ENCODE assay signal across 1 cellular context in genomic region chr15:63524316-63525015, GRCh38.
A peak's percentile ranks its signal among the peaks of the same experiment; 100 is the strongest.
TF ChIP-seq lines count a peak whose summit lies in the region.

No MANE protein-coding gene starts in this region.

TF ChIP-seq in K562, 482 proteins besides CTCF, POLR2A, EP300 and RAD21 (continued from another document and continues in another):
- TF ChIP-seq MECOM (CRISPR knock-in tag; IDR thresholded peaks at IDR 0.05) (0 out of 2 replicates have a peak, but pooled peaks have one; percentile 41), POLR2AphosphoS5 (IDR thresholded peaks at IDR 0.05; ENCODE audit: control insufficient read depth, insufficient read depth, low read depth, low read length) (no peak), CXXC5 (CRISPR knock-in tag; IDR thresholded peaks at IDR 0.05) (peak; percentile 68), ILK (tag; IDR thresholded peaks at IDR 0.05; ENCODE audit: borderline replicate concordance, low read depth) (no peak), ZNF707 (CRISPR knock-in tag; conservative IDR thresholded peaks at IDR 0.05) (no peak), NFIX (CRISPR knock-in tag; IDR thresholded peaks at IDR 0.05; ENCODE audit: low read depth) (no peak), GTF2A2 (tag; IDR thresholded peaks at IDR 0.05) (peak; percentile 51; the same call in 1 of the 2 replicates), ZEB2 (IDR thresholded peaks at IDR 0.05) (peak; percentile 83), PCBP1 (IDR thresholded peaks at IDR 0.05; ENCODE audit: low read depth, low read length, poor library complexity, severe bottlenecking) (no peak), FOXK1 (CRISPR knock-in tag; IDR thresholded peaks at IDR 0.05; ENCODE audit: borderline replicate concordance) (no peak), ZBTB49 (CRISPR knock-in tag; IDR thresholded peaks at IDR 0.05; ENCODE audit: borderline replicate concordance) (no peak), PRPF4 (IDR thresholded peaks at IDR 0.05; ENCODE audit: insufficient read depth, low read depth, low read length, poor library complexity, severe bottlenecking) (no peak), ZNF12 (CRISPR knock-in tag; IDR thresholded peaks at IDR 0.05) (no peak), RBM14 (IDR thresholded peaks at IDR 0.05; ENCODE audit: borderline replicate concordance, insufficient read depth, low read depth, low read length) (no peak), GABPA (tag; conservative IDR thresholded peaks at IDR 0.05; ENCODE audit: low read depth) (0 out of 2 replicates have a peak, but pooled peaks have one; percentile 21), SAFB2 (IDR thresholded peaks at IDR 0.05; ENCODE audit: borderline replicate concordance, low read depth, low read length, severe bottlenecking) (no peak), MBD2 (IDR thresholded peaks at IDR 0.05; ENCODE audit: borderline replicate concordance, low read depth) (no peak), TFAM (CRISPR knock-in tag; conservative IDR thresholded peaks at IDR 0.05) (no peak), LEF1 (IDR thresholded peaks at IDR 0.05) (peak; percentile 59), CEBPB (tag; IDR thresholded peaks at IDR 0.05) (peak; percentile 66), CREB5 (CRISPR knock-in tag; IDR thresholded peaks at IDR 0.05) (no peak), NR2C1 (IDR thresholded peaks at IDR 0.05) (no peak), NR2C1 (tag; IDR thresholded peaks at IDR 0.05) (peak; percentile 54; the same call in 1 of the 2 replicates), TAF7 (tag; IDR thresholded peaks at IDR 0.05) (peak; percentile 68; the same call in 1 of the 2 replicates), ZNF311 (CRISPR knock-in tag; IDR thresholded peaks at IDR 0.05) (peak; percentile 56; the same call in 1 of the 2 replicates), HIVEP1 (CRISPR knock-in tag; IDR thresholded peaks at IDR 0.05) (no peak), HDGF (IDR thresholded peaks at IDR 0.05) (no peak), TAF1 (IDR thresholded peaks at IDR 0.05; ENCODE audit: control insufficient read depth, extremely low read depth, insufficient read depth, low read length, severe bottlenecking) (no peak), PTRF (tag; IDR thresholded peaks at IDR 0.05) (0 out of 2 replicates have a peak, but pooled peaks have one; percentile 19), PHF8 (IDR thresholded peaks at IDR 0.05; ENCODE audit: borderline replicate concordance, low read length) (no peak), ZNF507 (tag; conservative IDR thresholded peaks at IDR 0.05) (no peak), ZFP30 (CRISPR knock-in tag; IDR thresholded peaks at IDR 0.05; ENCODE audit: borderline replicate concordance) (no peak), NFE2 (IDR thresholded peaks at IDR 0.05; ENCODE audit: low read depth) (peak; percentile 46), SIRT6 (IDR thresholded peaks at IDR 0.05; ENCODE audit: low read depth, low read length) (no peak), UBTF (IDR thresholded peaks at IDR 0.05; ENCODE audit: borderline replicate concordance in 1 of 2, low read depth in 2 of 2, low read length in 2 of 2) (0 out of 4 replicates have a peak, but pooled peaks of 1 of the 2 experiments have one; percentile 57), ZNF212 (CRISPR knock-in tag; IDR thresholded peaks at IDR 0.05) (no peak), SPI1 (IDR thresholded peaks at IDR 0.05; ENCODE audit: borderline replicate concordance, low read depth, low read length) (no peak), CREM (IDR thresholded peaks at IDR 0.05; ENCODE audit: low read depth) (peak; percentile 48; the same call in 1 of the 2 replicates), HEY1 (CRISPR knock-in tag; IDR thresholded peaks at IDR 0.05; ENCODE audit: borderline replicate concordance) (no peak), TGIF2 (CRISPR knock-in tag; IDR thresholded peaks at IDR 0.05) (no peak), HDAC8 (tag; IDR thresholded peaks at IDR 0.05) (peak; percentile 90), U2AF1 (optimal IDR thresholded peaks at IDR 0.05; ENCODE audit: low read depth, low read length) (no peak), ZNF165 (CRISPR knock-in tag; IDR thresholded peaks at IDR 0.05; ENCODE audit: borderline replicate concordance) (no peak), BHLHE40 (IDR thresholded peaks at IDR 0.05; ENCODE audit: low read length) (no peak), ZNF146 (CRISPR knock-in tag; IDR thresholded peaks at IDR 0.05; ENCODE audit: unreplicated experiment) (no peak), ZFP1 (CRISPR knock-in tag; IDR thresholded peaks at IDR 0.05) (no peak), ZNF263 (CRISPR knock-in tag; IDR thresholded peaks at IDR 0.05; ENCODE audit: borderline replicate concordance) (no peak), GATAD2B (IDR thresholded peaks at IDR 0.05; ENCODE audit: borderline replicate concordance) (no peak), NR4A1 (CRISPR knock-in tag; IDR thresholded peaks at IDR 0.05) (no peak), NR4A1 (tag; IDR thresholded peaks at IDR 0.05) (peak; percentile 72), MCM7 (IDR thresholded peaks at IDR 0.05) (no peak), TEAD4 (IDR thresholded peaks at IDR 0.05; ENCODE audit: low read length) (peak; percentile 67; the same call in 1 of the 2 replicates), TEAD4 (CRISPR knock-in tag; IDR thresholded peaks at IDR 0.05; ENCODE audit: borderline replicate concordance) (no peak), ZBED1 (IDR thresholded peaks at IDR 0.05) (no peak), MAFG (tag; conservative IDR thresholded peaks at IDR 0.05) (no peak), RFX7 (CRISPR knock-in tag; IDR thresholded peaks at IDR 0.05) (no peak), ZNF75A (CRISPR knock-in tag; IDR thresholded peaks at IDR 0.05) (no peak), CCNT2 (IDR thresholded peaks at IDR 0.05; ENCODE audit: borderline replicate concordance, extremely low read depth, insufficient read length, low read depth, low read length) (no peak), RB1 (IDR thresholded peaks at IDR 0.05; ENCODE audit: low read depth) (no peak), NFATC3 (IDR thresholded peaks at IDR 0.05) (no peak)
- TF ChIP-seq, protein P1, sequence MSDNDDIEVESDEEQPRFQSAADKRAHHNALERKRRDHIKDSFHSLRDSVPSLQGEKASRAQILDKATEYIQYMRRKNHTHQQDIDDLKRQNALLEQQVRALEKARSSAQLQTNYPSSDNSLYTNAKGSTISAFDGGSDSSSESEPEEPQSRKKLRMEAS (CRISPR knock-in tag; IDR thresholded peaks at IDR 0.05): no peak
- TF ChIP-seq, protein P2, sequence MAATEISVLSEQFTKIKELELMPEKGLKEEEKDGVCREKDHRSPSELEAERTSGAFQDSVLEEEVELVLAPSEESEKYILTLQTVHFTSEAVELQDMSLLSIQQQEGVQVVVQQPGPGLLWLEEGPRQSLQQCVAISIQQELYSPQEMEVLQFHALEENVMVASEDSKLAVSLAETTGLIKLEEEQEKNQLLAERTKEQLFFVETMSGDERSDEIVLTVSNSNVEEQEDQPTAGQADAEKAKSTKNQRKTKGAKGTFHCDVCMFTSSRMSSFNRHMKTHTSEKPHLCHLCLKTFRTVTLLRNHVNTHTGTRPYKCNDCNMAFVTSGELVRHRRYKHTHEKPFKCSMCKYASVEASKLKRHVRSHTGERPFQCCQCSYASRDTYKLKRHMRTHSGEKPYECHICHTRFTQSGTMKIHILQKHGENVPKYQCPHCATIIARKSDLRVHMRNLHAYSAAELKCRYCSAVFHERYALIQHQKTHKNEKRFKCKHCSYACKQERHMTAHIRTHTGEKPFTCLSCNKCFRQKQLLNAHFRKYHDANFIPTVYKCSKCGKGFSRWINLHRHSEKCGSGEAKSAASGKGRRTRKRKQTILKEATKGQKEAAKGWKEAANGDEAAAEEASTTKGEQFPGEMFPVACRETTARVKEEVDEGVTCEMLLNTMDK (IDR thresholded peaks at IDR 0.05; ENCODE audit: borderline replicate concordance, insufficient read depth, low read depth, low read length, poor library complexity, severe bottlenecking): no peak
- TF ChIP-seq, protein P3, sequence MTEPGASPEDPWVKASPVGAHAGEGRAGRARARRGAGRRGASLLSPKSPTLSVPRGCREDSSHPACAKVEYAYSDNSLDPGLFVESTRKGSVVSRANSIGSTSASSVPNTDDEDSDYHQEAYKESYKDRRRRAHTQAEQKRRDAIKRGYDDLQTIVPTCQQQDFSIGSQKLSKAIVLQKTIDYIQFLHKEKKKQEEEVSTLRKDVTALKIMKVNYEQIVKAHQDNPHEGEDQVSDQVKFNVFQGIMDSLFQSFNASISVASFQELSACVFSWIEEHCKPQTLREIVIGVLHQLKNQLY (CRISPR knock-in tag; conservative IDR thresholded peaks at IDR 0.05): no peak
- TF ChIP-seq, protein P4, sequence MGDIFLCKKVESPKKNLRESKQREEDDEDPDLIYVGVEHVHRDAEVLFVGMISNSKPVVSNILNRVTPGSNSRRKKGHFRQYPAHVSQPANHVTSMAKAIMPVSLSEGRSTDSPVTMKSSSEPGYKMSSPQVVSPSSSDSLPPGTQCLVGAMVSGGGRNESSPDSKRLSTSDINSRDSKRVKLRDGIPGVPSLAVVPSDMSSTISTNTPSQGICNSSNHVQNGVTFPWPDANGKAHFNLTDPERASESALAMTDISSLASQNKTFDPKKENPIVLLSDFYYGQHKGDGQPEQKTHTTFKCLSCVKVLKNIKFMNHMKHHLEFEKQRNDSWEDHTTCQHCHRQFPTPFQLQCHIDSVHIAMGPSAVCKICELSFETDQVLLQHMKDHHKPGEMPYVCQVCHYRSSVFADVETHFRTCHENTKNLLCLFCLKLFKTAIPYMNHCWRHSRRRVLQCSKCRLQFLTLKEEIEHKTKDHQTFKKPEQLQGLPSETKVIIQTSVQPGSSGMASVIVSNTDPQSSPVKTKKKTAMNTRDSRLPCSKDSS (IDR thresholded peaks at IDR 0.05; ENCODE audit: low read depth, partially characterized antibody): no peak
- TF ChIP-seq, protein P5, sequence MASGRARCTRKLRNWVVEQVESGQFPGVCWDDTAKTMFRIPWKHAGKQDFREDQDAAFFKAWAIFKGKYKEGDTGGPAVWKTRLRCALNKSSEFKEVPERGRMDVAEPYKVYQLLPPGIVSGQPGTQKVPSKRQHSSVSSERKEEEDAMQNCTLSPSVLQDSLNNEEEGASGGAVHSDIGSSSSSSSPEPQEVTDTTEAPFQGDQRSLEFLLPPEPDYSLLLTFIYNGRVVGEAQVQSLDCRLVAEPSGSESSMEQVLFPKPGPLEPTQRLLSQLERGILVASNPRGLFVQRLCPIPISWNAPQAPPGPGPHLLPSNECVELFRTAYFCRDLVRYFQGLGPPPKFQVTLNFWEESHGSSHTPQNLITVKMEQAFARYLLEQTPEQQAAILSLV (tag; IDR thresholded peaks at IDR 0.05): peak; percentile 68
- TF ChIP-seq, protein P6, sequence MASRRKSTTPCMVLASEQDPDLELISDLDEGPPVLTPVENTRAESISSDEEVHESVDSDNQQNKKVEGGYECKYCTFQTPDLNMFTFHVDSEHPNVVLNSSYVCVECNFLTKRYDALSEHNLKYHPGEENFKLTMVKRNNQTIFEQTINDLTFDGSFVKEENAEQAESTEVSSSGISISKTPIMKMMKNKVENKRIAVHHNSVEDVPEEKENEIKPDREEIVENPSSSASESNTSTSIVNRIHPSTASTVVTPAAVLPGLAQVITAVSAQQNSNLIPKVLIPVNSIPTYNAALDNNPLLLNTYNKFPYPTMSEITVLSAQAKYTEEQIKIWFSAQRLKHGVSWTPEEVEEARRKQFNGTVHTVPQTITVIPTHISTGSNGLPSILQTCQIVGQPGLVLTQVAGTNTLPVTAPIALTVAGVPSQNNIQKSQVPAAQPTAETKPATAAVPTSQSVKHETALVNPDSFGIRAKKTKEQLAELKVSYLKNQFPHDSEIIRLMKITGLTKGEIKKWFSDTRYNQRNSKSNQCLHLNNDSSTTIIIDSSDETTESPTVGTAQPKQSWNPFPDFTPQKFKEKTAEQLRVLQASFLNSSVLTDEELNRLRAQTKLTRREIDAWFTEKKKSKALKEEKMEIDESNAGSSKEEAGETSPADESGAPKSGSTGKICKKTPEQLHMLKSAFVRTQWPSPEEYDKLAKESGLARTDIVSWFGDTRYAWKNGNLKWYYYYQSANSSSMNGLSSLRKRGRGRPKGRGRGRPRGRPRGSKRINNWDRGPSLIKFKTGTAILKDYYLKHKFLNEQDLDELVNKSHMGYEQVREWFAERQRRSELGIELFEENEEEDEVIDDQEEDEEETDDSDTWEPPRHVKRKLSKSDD (conservative IDR thresholded peaks at IDR 0.05; ENCODE audit: low read length): no peak
